In the genomic region with DNA sequence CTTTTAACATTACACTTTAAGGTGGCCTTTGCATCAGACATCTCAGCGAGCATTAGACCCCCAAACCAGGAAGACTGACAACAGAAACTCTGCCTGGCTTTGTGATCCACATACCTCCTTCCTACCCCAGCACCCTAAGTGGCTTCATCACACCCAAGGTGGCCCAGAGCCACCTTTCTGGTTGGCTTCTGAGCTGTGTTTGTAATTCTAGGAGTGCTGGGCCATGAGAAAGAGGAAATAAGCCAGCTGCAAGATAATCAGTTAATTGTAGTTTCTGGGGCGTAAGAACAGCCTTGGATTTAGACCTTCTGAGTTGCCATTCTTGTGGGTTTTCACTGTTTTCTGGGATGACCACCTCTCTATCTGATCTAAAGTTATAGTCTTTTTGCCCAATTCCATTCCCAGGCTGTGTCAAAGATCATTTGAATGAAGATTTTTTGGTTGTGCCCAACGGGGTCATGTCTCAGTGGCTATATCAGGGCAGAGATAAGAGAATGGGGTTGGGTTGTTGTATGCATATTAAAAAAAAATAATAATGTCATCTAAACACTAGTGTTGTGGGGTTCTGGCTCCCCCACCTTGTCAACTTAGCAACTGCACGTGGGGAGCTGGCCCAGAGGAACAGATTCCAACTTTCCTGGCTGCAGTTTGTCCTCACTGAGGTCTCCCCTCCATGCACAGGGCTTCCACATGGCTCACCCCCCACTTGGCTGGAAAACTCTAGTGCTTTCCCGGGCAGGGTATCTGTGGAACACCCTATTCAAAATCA, we compare ENCODE assay signal across 9 cellular contexts.
A peak's percentile ranks its signal among the peaks of the same experiment; 100 is the strongest.
DNase-seq lines count a peak whose midpoint lies in the region; ATAC-seq and TF ChIP-seq lines count a peak whose summit lies in the region.
"Had no signal": no experiment of that assay in that cellular context is flagged by ENCODE, and none has a peak within 500 bp of the region (broad histone marks: within the 10 kb centered on the region; RNA-seq: fewer than 3 reads in every experiment).

No MANE protein-coding gene starts in this region.

- H3K27me3 ChIP-seq in MG63 (no peaks in the 10 kb centered on the region), suprapubic skin (peaks cover 27% of the 10 kb centered on the region)
- H3K27me3 ChIP-seq: SJSA1 had no signal

- H3K36me3 ChIP-seq in MG63, result no peaks in the 10 kb centered on the region
- no peaks in the 10 kb centered on the region for H3K36me3 ChIP-seq in suprapubic skin
- H3K36me3 ChIP-seq: SJSA1 had no signal

- H3K4me1 Mint-ChIP-seq in endothelial cell (ENCODE audit: unreplicated experiment), result peaks cover 10% of the 10 kb centered on the region
- peaks cover 41% of the 10 kb centered on the region for H3K4me1 Mint-ChIP-seq in neural crest cell

- WGBS in suprapubic skin, result 53% methylated on average over 5 of the region's 5 CpGs

- no peaks in the 10 kb centered on the region for H3K4me1 ChIP-seq in suprapubic skin

- DNase-seq in ELR (ENCODE audit: low read depth), result peak; percentile 68
- peak; percentile 17 for DNase-seq in MG63
- DNase-seq in endothelial cell (ENCODE audit: low spot score), result peak; percentile 40
- DNase-seq in neural crest cell (ENCODE audit: low read depth, low spot score), result peak; percentile 14
- DNase-seq in Kasumi-1 (lab: John Stamatoyannopoulos, UW), result no peak
- DNase-seq in suprapubic skin (ENCODE audit: low spot score in 2 of 2), result no peak

- no peak overlapping the region for H3K4me3 ChIP-seq in MG63
- H3K4me3 ChIP-seq in suprapubic skin, result no peak overlapping the region
- H3K4me3 ChIP-seq: SJSA1 had no signal

- TF ChIP-seq CTCF in endothelial cell (IDR thresholded peaks at IDR 0.05; ENCODE audit: unreplicated experiment), result peak; percentile 56
- TF ChIP-seq CTCF in neural crest cell (conservative IDR thresholded peaks at IDR 0.05), result peak; percentile 62
- peak in 1 of 2 donors; percentile 63 for TF ChIP-seq CTCF in suprapubic skin (IDR thresholded peaks at IDR 0.05)

- H3K36me3 Mint-ChIP-seq in endothelial cell (ENCODE audit: low read depth, unreplicated experiment) (no peaks in the 10 kb centered on the region), neural crest cell (ENCODE audit: low read depth) (no peaks in the 10 kb centered on the region)

- H3K4me3 Mint-ChIP-seq in endothelial cell (ENCODE audit: unreplicated experiment) (no peak overlapping the region), neural crest cell (no peak overlapping the region)

- TF ChIP-seq EP300 in suprapubic skin (IDR thresholded peaks at IDR 0.05), result no peak

- no peak for TF ChIP-seq POLR2A in suprapubic skin (IDR thresholded peaks at IDR 0.05)

- no peak overlapping the region for H3K27ac Mint-ChIP-seq in endothelial cell (ENCODE audit: unreplicated experiment)
- H3K27ac Mint-ChIP-seq in neural crest cell (ENCODE audit: unreplicated experiment), result no peak overlapping the region

- H3K9me3 Mint-ChIP-seq in endothelial cell (ENCODE audit: unreplicated experiment) (no peaks in the 10 kb centered on the region), neural crest cell (no peaks in the 10 kb centered on the region)

- H3K9me3 ChIP-seq in MG63 (no peaks in the 10 kb centered on the region), suprapubic skin (no peaks in the 10 kb centered on the region)
- H3K9me3 ChIP-seq: SJSA1 had no signal

- no peak overlapping the region for H3K27ac ChIP-seq in suprapubic skin
- H3K27ac ChIP-seq: SJSA1 had no signal

- ATAC-seq in HG03175 (IDR thresholded peaks at IDR 0.05; ENCODE audit: unreplicated experiment) (no peak), HG03565 (IDR thresholded peaks at IDR 0.05; ENCODE audit: unreplicated experiment) (no peak)

- H3K27me3 Mint-ChIP-seq in endothelial cell (ENCODE audit: unreplicated experiment), result peaks cover 2% of the 10 kb centered on the region
- H3K27me3 Mint-ChIP-seq in neural crest cell (ENCODE audit: low read depth), result no peaks in the 10 kb centered on the region

Comparison
In these comparisons a context has a peak if more than half of its experiments do, and no peak if none do; other contexts are left out.
1. DNase-seq: peak in ELR (single experiment), MG63 (single experiment), endothelial cell (single experiment) and neural crest cell (single experiment); none in Kasumi-1 (0 of 2) and suprapubic skin (0 of 2).